8 cellular contexts compared by ENCODE assay signal in the genomic region with DNA sequence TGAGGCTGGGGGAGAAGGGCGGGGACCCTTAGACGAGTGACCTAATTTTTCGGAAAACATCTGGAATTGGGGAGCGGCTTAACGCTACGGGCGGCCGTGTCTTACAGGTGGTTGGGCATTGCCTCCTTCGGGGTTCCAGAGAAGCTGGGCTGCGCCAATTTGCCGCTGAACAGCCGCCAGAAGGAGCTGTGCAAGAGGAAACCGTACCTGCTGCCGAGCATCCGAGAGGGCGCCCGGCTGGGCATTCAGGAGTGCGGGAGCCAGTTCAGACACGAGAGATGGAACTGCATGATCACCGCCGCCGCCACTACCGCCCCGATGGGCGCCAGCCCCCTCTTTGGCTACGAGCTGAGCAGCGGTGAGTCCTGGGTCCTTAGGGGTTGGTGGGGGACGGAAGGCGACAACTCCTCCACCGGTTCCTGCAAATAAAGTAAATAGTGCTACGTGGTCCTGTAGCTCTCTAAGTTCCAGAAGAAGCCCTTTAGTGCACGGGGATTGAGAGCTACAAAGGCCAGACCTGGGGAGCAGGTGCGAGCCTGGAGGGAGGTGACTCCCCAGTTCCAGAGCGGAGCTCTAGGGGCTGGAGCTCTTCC. TPM values are rescaled to one million over a fixed set of nuclear protein-coding genes. Genes with fewer than 3 reads are reported as not detected.
DNase-seq lines count a peak whose midpoint lies in the region; ATAC-seq, FAIRE-seq and TF ChIP-seq lines count a peak whose summit lies in the region.

No MANE protein-coding gene starts in this region.

- H3K4ac ChIP-seq in H1 (replicated peaks; ENCODE audit: insufficient read length, low read depth, low read length): no peak overlapping the region

- WGBS in H1 (ENCODE audit: extremely low coverage in 1 of 2, insufficient coverage in 1 of 2, insufficient read length in 1 of 2, insufficient replicate concordance in 2 of 2, low coverage in 1 of 2, low lambda C conversion rate in 2 of 2, missing lambda C conversion rate in 1 of 2), 2 experiments: 2% methylated on average over 31 of the region's 34 CpGs; no CpG with 5 or more reads in 1 of the 2 experiments

- H3K4me3 Mint-ChIP-seq in natural killer cell treated with Interleukin-12 subunit alpha and Interleukin-12 subunit beta and Interleukin-15 and Interleukin-18, amount 100 ng/mL, for 72 hours: peak overlapping the region; percentile 12

- peak overlapping the region; percentile 66; the same call in 1 of the 2 replicates for H3K18ac ChIP-seq in H1 (ENCODE audit: extremely low read depth, low read length)

- no peak overlapping the region for H3K9ac ChIP-seq in H1 (replicated peaks in 1 of 4; ENCODE audit: extremely low read depth in 1 of 4, low read depth in 3 of 4, low read length in 3 of 4)

- no peak for FAIRE-seq in H1 (lab: Jason Lieb, UNC)

- H3K27ac ChIP-seq in Panc1 (ENCODE audit: low read length): no peak overlapping the region
- H3K27ac ChIP-seq in H1 (ENCODE audit: low read depth, low read length): no peak overlapping the region

- no peak overlapping the region for H2BK120ac ChIP-seq in H1 (replicated peaks; ENCODE audit: low read depth, low read length)

- peak; percentile 38 to 54 for TF ChIP-seq RAD21 in H1 (IDR thresholded peaks at IDR 0.05 in 1 of 2, conservative IDR thresholded peaks at IDR 0.05 in 1 of 2; ENCODE audit: low read depth in 2 of 2, low read length in 2 of 2)

- no peak overlapping the region for H2BK5ac ChIP-seq in H1 (ENCODE audit: low read depth, low read length)

- H4K91ac ChIP-seq in H1 (replicated peaks; ENCODE audit: insufficient read length, low read length): no peak overlapping the region

- peaks cover 0 to 15% of the 10 kb centered on the region in 2 donors for H3K4me1 Mint-ChIP-seq in natural killer cell treated with Interleukin-12 subunit alpha and Interleukin-12 subunit beta and Interleukin-15 and Interleukin-18, amount 100 ng/mL, for 72 hours (ENCODE audit: low read depth in 2 of 2)

- peak overlapping the region; percentile 87 to 97 for H3K4me2 ChIP-seq in H1 (ENCODE audit: insufficient read depth in 1 of 2, low read depth in 2 of 2, low read length in 2 of 2)

- H3K79me2 ChIP-seq in H1 (ENCODE audit: control insufficient read depth in 1 of 2, insufficient read depth in 2 of 2, low read length in 2 of 2): no peaks in the 10 kb centered on the region

- intact Hi-C loops in Panc1 (cut with micrococcal nuclease; ENCODE audit: unreplicated experiment): no loop called here

- TF ChIP-seq CTCF in Panc1 (IDR thresholded peaks at IDR 0.05) (peak; percentile 50), H1 (IDR thresholded peaks at IDR 0.05; ENCODE audit: control extremely low read depth in 1 of 3, insufficient read depth in 1 of 3, low read depth in 1 of 3, low read length in 3 of 3) (peak; percentile 39 to 41 (median 40); a peak in 3 of 4 replicates)

- no peak overlapping the region for H2BK20ac ChIP-seq in H1 (ENCODE audit: low read length)

- H3K4me3 ChIP-seq in Panc1 (ENCODE audit: low read depth in 2 of 2, low read length in 2 of 2) (peak overlapping the region; percentile 36 to 54), H1 (ENCODE audit: extremely low read depth in 1 of 4, insufficient read depth in 2 of 4, low read depth in 3 of 4, low read length in 4 of 4) (peak overlapping the region; percentile 55 to 76 (median 68))

- no peak overlapping the region for H3K23ac ChIP-seq in H1 (ENCODE audit: insufficient read length)

- ATAC-seq in HG02763 (IDR thresholded peaks at IDR 0.05; ENCODE audit: unreplicated experiment) (peak; percentile 48), Panc1 (peak; percentile 90)
- peak; percentile 46 to 51 for ATAC-seq in natural killer cell treated with Interleukin-12 subunit alpha and Interleukin-12 subunit beta and Interleukin-15 and Interleukin-18, amount 100 ng/mL, for 72 hours

- no peak for TF ChIP-seq POLR2A in H1 (IDR thresholded peaks at IDR 0.05; ENCODE audit: control extremely low read depth in 1 of 2, low read depth in 2 of 2, low read length in 2 of 2)

- no peak overlapping the region for H3K27ac Mint-ChIP-seq in natural killer cell treated with Interleukin-12 subunit alpha and Interleukin-12 subunit beta and Interleukin-15 and Interleukin-18, amount 100 ng/mL, for 72 hours

- peaks cover 16% of the 10 kb centered on the region for H3K23me2 ChIP-seq in H1 (ENCODE audit: low read depth, low read length)

- H3K14ac ChIP-seq in H1 (ENCODE audit: insufficient read length): no peak overlapping the region

- no peak overlapping the region for H2BK12ac ChIP-seq in H1 (ENCODE audit: low read depth, low read length)

- H2AK5ac ChIP-seq in H1 (ENCODE audit: low read depth, low read length): no peak overlapping the region

- POLR2A ChIA-PET in Panc1 (lab: Charles Lee): no interaction called here
- POLR2A ChIA-PET in H1 (lab: Charles Lee; ENCODE audit: partially characterized antibody): interaction anchor here (0.7 to 1.3 kb wide), 3 partner anchors 66 to 703 kb away, joined by 3 to 7 read pairs (median 4); partner anchors contain the start of gene FAM3C

- peak; percentile 7 to 16 for DNase-seq in stimulated activated CD4-positive, alpha-beta T cell treated with anti-CD3 and anti-CD28 coated beads, Interleukin-15, amount 100 ng/mL, for 48 hours (ENCODE audit: low read depth in 2 of 2)
- no peak for DNase-seq in stimulated activated CD4-positive, alpha-beta T cell treated with anti-CD3 and anti-CD28 coated beads, Interleukin-12 subunit alpha, Interleukin-12 subunit beta, amount 100 ng/mL, for 4 hours
- DNase-seq in Panc1 (ENCODE audit: low read depth, low spot score) (no peak), H1 (ENCODE audit: low read depth in 1 of 2, low spot score in 2 of 2) (peak in 1 of 2 experiments; percentile 79), NCI-H1048 (lab: John Stamatoyannopoulos, UW) (no peak), CD1c-positive myeloid dendritic cell (ENCODE audit: extremely low spot score) (no peak)
- DNase-seq in natural killer cell treated with Interleukin-12 subunit alpha and Interleukin-12 subunit beta and Interleukin-15 and Interleukin-18, amount 100 ng/mL, for 72 hours (ENCODE audit: low spot score): no peak

- H3K27me3 Mint-ChIP-seq in natural killer cell treated with Interleukin-12 subunit alpha and Interleukin-12 subunit beta and Interleukin-15 and Interleukin-18, amount 100 ng/mL, for 72 hours: peaks cover 43 to 65% of the 10 kb centered on the region in 2 donors

- H3K9me3 ChIP-seq in Panc1 (ENCODE audit: control insufficient read depth, insufficient read depth, low read depth, low read length) (no peaks in the 10 kb centered on the region), H1 (ENCODE audit: insufficient read depth in 2 of 2, low read depth in 1 of 2, low read length in 1 of 2) (no peaks in the 10 kb centered on the region)

- peak overlapping the region; percentile 60; the same call in 1 of the 2 replicates for H2AFZ ChIP-seq in H1 (ENCODE audit: low read length)

- BruUV-seq in Panc1 (replicated peaks; lab: Mats Ljungman, UMichigan): no TSS peak

- in situ Hi-C loops in Panc1 (cut with HindIII; ENCODE audit: low pct_unique_long_range_greater_than_20kb, low sequenced_read_pairs): no loop called here

- CTCF ChIA-PET in Panc1 (lab: Charles Lee) (no interaction called here), H1 (lab: Charles Lee; ENCODE audit: partially characterized antibody) (interaction anchor here (0.6 to 2.2 kb wide), 11 partner anchors 9 to 665 kb away, joined by 3 to 9 read pairs (median 4); no protein-coding TSS in a partner anchor)

- H4K5ac ChIP-seq in H1 (ENCODE audit: insufficient read length, low read depth, low read length): no peak overlapping the region

- no peak overlapping the region for H2BK15ac ChIP-seq in H1 (ENCODE audit: low read length)

- H3K36me3 ChIP-seq in Panc1 (ENCODE audit: control insufficient read depth, insufficient read depth, low read length): peaks cover 5% of the 10 kb centered on the region; the same call in 1 of the 2 replicates
- H3K36me3 ChIP-seq in H1 (ENCODE audit: control insufficient read depth in 2 of 4, insufficient read depth in 4 of 4, low read length in 3 of 4): no peaks in the 10 kb centered on the region

- peaks cover 55% of the 10 kb centered on the region for H3K27me3 ChIP-seq in Panc1 (ENCODE audit: control insufficient read depth, insufficient read depth, low read length)
- H3K27me3 ChIP-seq in H1 (replicated peaks in 1 of 4; ENCODE audit: control insufficient read depth in 3 of 4, extremely low read depth in 1 of 4, insufficient read depth in 3 of 4, low read length in 3 of 4): peaks cover 1 to 38% (median 19%) of the 10 kb centered on the region in 4 experiments; a peak in 6 of 7 replicates

- H4K8ac ChIP-seq in H1 (ENCODE audit: extremely low read depth, insufficient read depth, low read length): no peak overlapping the region

- no peaks in the 10 kb centered on the region for H3K9me3 Mint-ChIP-seq in natural killer cell treated with Interleukin-12 subunit alpha and Interleukin-12 subunit beta and Interleukin-15 and Interleukin-18, amount 100 ng/mL, for 72 hours

- H4K20me1 ChIP-seq in H1 (replicated peaks in 1 of 2; ENCODE audit: control insufficient read depth in 1 of 2, insufficient read depth in 2 of 2, low read length in 2 of 2): no peaks in the 10 kb centered on the region

- TF ChIP-seq EP300 in H1 (IDR thresholded peaks at IDR 0.05; ENCODE audit: borderline replicate concordance in 1 of 2, low read depth in 2 of 2, low read length in 2 of 2): no peak

- H3K79me1 ChIP-seq in H1 (ENCODE audit: low read depth, low read length): no peaks in the 10 kb centered on the region

- H3K36me3 Mint-ChIP-seq in natural killer cell treated with Interleukin-12 subunit alpha and Interleukin-12 subunit beta and Interleukin-15 and Interleukin-18, amount 100 ng/mL, for 72 hours: no peaks in the 10 kb centered on the region

- H3K4me1 ChIP-seq in Panc1 (ENCODE audit: control insufficient read depth, insufficient read depth, low read length): no peaks in the 10 kb centered on the region
- peaks cover 0 to 5% (median under 1%) of the 10 kb centered on the region in 4 experiments; a peak in 2 of 7 replicates for H3K4me1 ChIP-seq in H1 (replicated peaks in 1 of 4; ENCODE audit: control insufficient read depth in 3 of 4, insufficient read depth in 4 of 4, low read length in 3 of 4)

- H3K56ac ChIP-seq in H1 (replicated peaks; ENCODE audit: insufficient read length, low read depth, low read length): no peak overlapping the region

RNA-seq across cellular contexts. Expression of gene WNT16, which starts 0.8 kb away (rescaled TPM):
- 0.39 TPM for total RNA-seq in Panc1 (2021; ENCODE audit: unreplicated experiment)
- polyA plus RNA-seq in Panc1 (2012; ENCODE audit: insufficient read length): 0.23 TPM
- 0.52 and 0.61 TPM in 2 replicates for total RNA-seq in H1 (2021; fragmentation: NEBNext Ultra II Directional; extraction: Animal tissue kit (Norgen Biotek cat#: 25700))
- polyA plus RNA-seq in H1 (2011; rRNA removed): 0.11 and 0.33 TPM in 2 replicates
- 0.34 TPM for polyA plus RNA-seq in H1 (2011; cell fraction: cytosol; rRNA removed)
- 0.37 TPM for polyA plus RNA-seq in H1 (2011; cell fraction: nucleus; rRNA removed)
- polyA plus RNA-seq in H1 (2012, experiment 1 of 2): 0.34 to 0.52 TPM (median 0.48 TPM) in 4 replicates
- polyA plus RNA-seq in H1 (2012, experiment 2 of 2): 0.07 TPM
- polyA plus RNA-seq in H1 (2013, experiment 1 of 2): 0.26 TPM
- 0.15 TPM for polyA plus RNA-seq in H1 (2013, experiment 2 of 2)
- 0.98 and 1.5 TPM in 2 replicates for polyA minus RNA-seq in H1 (2011; rRNA and poly(A)+ RNA removed)
- polyA minus RNA-seq in H1 (2011; cell fraction: cytosol; rRNA and poly(A)+ RNA removed): 1.0 TPM
- polyA minus RNA-seq in H1 (2011; cell fraction: nucleus; rRNA and poly(A)+ RNA removed): 1.4 TPM
- not detected for total RNA-seq in natural killer cell treated with Interleukin-12 subunit alpha and Interleukin-12 subunit beta and Interleukin-15 and Interleukin-18, amount 100 ng/mL, for 72 hours

Comparison
In these comparisons a context has a peak if more than half of its experiments do, and no peak if none do; other contexts are left out.
1. DNase-seq: peak in stimulated activated CD4-positive, alpha-beta T cell treated with anti-CD3 and anti-CD28 coated beads, Interleukin-15, amount 100 ng/mL, for 48 hours (2 of 2); none in stimulated activated CD4-positive, alpha-beta T cell treated with anti-CD3 and anti-CD28 coated beads, Interleukin-12 subunit alpha, Interleukin-12 subunit beta, amount 100 ng/mL, for 4 hours (single experiment), Panc1 (single experiment), natural killer cell treated with Interleukin-12 subunit alpha and Interleukin-12 subunit beta and Interleukin-15 and Interleukin-18, amount 100 ng/mL, for 72 hours (single experiment), NCI-H1048 (single experiment) and CD1c-positive myeloid dendritic cell (single experiment).
2. Peak in every context shown above with its lines, with median percentiles within 50 percentile points of each other: ATAC-seq.